In the genomic region with DNA sequence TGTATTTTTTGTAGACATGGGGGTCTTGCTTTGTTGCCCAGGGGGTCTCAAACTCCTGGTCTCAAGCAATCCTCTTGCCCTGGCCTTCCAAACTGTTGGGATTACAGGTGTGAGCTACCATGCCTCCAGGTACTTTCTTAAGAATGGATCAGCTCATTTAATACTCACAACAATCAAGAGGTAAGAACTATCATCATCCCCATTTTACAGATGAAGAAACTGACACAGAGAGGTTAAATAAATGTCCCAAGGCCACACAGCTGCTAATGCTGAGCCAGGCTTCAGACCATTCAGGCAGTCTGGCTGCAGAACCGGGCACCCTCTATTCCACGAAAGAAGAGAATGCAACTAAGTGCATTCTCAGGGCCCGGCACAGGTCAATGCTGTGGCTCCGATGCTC, we compare ENCODE assay signal across 2 cellular contexts.
TF ChIP-seq lines count a peak whose summit lies in the region.

No MANE protein-coding gene starts in this region.

TF ChIP-seq in HEK293, 187 proteins besides CTCF, POLR2A, EP300 and RAD21:
- TF ChIP-seq ZNF132 (tag by site-specific recombination; IDR thresholded peaks at IDR 0.05; ENCODE audit: borderline replicate concordance): no peak
- peak; percentile 60 for TF ChIP-seq ZNF664 (tag by site-specific recombination; IDR thresholded peaks at IDR 0.05)
- no peak for TF ChIP-seq ZNF248 (tag by site-specific recombination; IDR thresholded peaks at IDR 0.05)
- no peak for TF ChIP-seq RBAK (tag by site-specific recombination; IDR thresholded peaks at IDR 0.05)
- no peak for TF ChIP-seq ZNF792 (tag by site-specific recombination; IDR thresholded peaks at IDR 0.05)
- TF ChIP-seq ZNF600 (tag by site-specific recombination; IDR thresholded peaks at IDR 0.05): no peak

TF ChIP-seq in K562, 482 proteins besides CTCF, POLR2A, EP300 and RAD21:
- no peak for TF ChIP-seq SPI1 (IDR thresholded peaks at IDR 0.05; ENCODE audit: borderline replicate concordance, low read depth, low read length)
- TF ChIP-seq, protein P1, sequence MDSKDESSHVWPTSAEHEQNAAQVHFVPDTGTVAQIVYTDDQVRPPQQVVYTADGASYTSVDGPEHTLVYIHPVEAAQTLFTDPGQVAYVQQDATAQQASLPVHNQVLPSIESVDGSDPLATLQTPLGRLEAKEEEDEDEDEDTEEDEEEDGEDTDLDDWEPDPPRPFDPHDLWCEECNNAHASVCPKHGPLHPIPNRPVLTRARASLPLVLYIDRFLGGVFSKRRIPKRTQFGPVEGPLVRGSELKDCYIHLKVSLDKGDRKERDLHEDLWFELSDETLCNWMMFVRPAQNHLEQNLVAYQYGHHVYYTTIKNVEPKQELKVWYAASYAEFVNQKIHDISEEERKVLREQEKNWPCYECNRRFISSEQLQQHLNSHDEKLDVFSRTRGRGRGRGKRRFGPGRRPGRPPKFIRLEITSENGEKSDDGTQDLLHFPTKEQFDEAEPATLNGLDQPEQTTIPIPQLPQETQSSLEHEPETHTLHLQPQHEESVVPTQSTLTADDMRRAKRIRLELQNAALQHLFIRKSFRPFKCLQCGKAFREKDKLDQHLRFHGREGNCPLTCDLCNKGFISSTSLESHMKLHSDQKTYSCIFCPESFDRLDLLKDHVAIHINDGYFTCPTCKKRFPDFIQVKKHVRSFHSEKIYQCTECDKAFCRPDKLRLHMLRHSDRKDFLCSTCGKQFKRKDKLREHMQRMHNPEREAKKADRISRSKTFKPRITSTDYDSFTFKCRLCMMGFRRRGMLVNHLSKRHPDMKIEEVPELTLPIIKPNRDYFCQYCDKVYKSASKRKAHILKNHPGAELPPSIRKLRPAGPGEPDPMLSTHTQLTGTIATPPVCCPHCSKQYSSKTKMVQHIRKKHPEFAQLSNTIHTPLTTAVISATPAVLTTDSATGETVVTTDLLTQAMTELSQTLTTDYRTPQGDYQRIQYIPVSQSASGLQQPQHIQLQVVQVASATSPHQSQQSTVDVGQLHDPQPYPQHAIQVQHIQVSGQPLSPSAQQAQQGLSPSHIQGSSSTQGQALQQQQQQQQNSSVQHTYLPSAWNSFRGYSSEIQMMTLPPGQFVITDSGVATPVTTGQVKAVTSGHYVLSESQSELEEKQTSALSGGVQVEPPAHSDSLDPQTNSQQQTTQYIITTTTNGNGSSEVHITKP (IDR thresholded peaks at IDR 0.05; ENCODE audit: partially characterized antibody): no peak
- TF ChIP-seq ESRRB (CRISPR knock-in tag; IDR thresholded peaks at IDR 0.05; ENCODE audit: borderline replicate concordance): no peak
- no peak for TF ChIP-seq MCM2 (IDR thresholded peaks at IDR 0.05; ENCODE audit: low read depth)
- peak; percentile 85 for TF ChIP-seq RBM25 (IDR thresholded peaks at IDR 0.05; ENCODE audit: low read depth, low read length, severe bottlenecking)
- TF ChIP-seq PPARD (CRISPR knock-in tag; IDR thresholded peaks at IDR 0.05): no peak
- peak; percentile 66 for TF ChIP-seq ESRRA (IDR thresholded peaks at IDR 0.05; ENCODE audit: borderline replicate concordance, low read depth)
- 0 out of 2 replicates have a peak, but pooled peaks have one; percentile 30 for TF ChIP-seq SMARCA5 (IDR thresholded peaks at IDR 0.05)
- no peak for TF ChIP-seq ZKSCAN8 (CRISPR knock-in tag; IDR thresholded peaks at IDR 0.05)
- TF ChIP-seq ZC3H11A (IDR thresholded peaks at IDR 0.05; ENCODE audit: low read depth, low read length): no peak
- no peak for TF ChIP-seq CREB1 (IDR thresholded peaks at IDR 0.05)
- no peak for TF ChIP-seq CREB1 (CRISPR knock-in tag; IDR thresholded peaks at IDR 0.05)
- 0 out of 4 replicates have a peak, but pooled peaks of 1 of the 2 experiments have one; percentile 6 for TF ChIP-seq RCOR1 (IDR thresholded peaks at IDR 0.05; ENCODE audit: borderline replicate concordance in 1 of 2, low read depth in 2 of 2, low read length in 2 of 2)
- TF ChIP-seq BCOR (IDR thresholded peaks at IDR 0.05): peak; percentile 61
- TF ChIP-seq ZHX1 (conservative IDR thresholded peaks at IDR 0.05; ENCODE audit: low read length): no peak
- peak in 1 of 2 experiments; percentile 52; a peak in 2 of 4 replicates for TF ChIP-seq KDM1A (IDR thresholded peaks at IDR 0.05)
- TF ChIP-seq ZNF778 (CRISPR knock-in tag; IDR thresholded peaks at IDR 0.05): no peak
- TF ChIP-seq PTTG1 (tag; IDR thresholded peaks at IDR 0.05; ENCODE audit: low read depth): no peak
- no peak for TF ChIP-seq MTA1 (IDR thresholded peaks at IDR 0.05; ENCODE audit: borderline replicate concordance)
